Comparison of ENCODE assay signal across 8 cellular contexts in the genomic region with DNA sequence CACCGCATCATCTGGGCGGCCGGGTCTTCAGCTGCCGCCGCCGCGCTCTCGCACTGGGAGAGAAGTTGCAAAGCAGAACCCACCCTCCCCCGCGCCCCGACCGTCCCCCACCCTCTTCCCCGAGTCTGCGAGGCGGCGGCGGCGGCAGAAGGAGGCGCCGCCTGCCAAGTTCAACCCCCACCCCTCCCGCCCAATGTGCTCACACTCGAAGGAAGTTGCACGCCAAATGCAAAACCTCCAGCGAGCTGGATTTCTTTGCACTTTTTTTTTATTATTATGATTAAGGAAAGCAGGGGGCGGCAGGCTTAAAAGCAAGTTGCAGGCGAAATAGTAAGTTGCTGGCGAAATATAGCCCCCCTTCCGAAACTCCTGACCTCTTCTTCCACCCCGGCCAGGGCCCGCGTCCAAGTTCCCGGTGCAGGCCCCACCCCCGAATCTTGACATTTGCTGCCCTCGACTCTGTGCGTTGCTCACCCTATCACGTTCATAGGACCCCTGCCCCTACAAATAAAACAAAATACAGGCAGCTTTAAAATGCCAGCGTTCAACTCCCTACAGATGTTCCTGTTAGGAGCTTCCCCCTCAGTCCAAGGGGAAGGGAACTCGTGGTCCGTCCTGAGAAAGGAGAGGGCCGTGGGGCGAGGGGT. TPM values are rescaled to one million over a fixed set of nuclear protein-coding genes. Genes with fewer than 3 reads are reported as not detected.
A peak's percentile ranks its signal among the peaks of the same experiment; 100 is the strongest.
DNase-seq lines count a peak whose midpoint lies in the region; FAIRE-seq and TF ChIP-seq lines count a peak whose summit lies in the region.

No MANE protein-coding gene starts in this region.

- H3K36me3 ChIP-seq in ES-I3 (ENCODE audit: insufficient read depth, low read length) (no peaks in the 10 kb centered on the region), MG63 (peaks cover 19% of the 10 kb centered on the region), hepatocyte (replicated peaks; ENCODE audit: insufficient read depth, low read depth) (no peaks in the 10 kb centered on the region)

- peak; percentile 42 for DNase-seq in H54 (ENCODE audit: insufficient read length, low spot score)
- peak; percentile 98 for DNase-seq in MG63
- DNase-seq in T-helper 9 cell = peak; percentile 72
- DNase-seq in anterior cingulate cortex (lab: John Stamatoyannopoulos, UW) = peak in 54 of 58 donors; percentile 28 to 91 (median 78)
- DNase-seq in hepatocyte (ENCODE audit: low spot score) = no peak
- peak; percentile 81 for DNase-seq in renal cortical epithelial cell (ENCODE audit: low read depth)
- no peak for DNase-seq in HT-29 (ENCODE audit: low spot score)

- H3K9me3 ChIP-seq in ES-I3 (ENCODE audit: control insufficient read depth, insufficient read depth, low read length) (no peaks in the 10 kb centered on the region), MG63 (no peaks in the 10 kb centered on the region), hepatocyte (ENCODE audit: low read depth) (no peaks in the 10 kb centered on the region)

- FAIRE-seq in H54 (lab: Jason Lieb, UNC) = no peak

- peak overlapping the region; percentile 100 for H3K27ac ChIP-seq in hepatocyte

- H3K4me3 ChIP-seq in MG63 = peak overlapping the region; percentile 80
- peak overlapping the region; percentile 87 for H3K4me3 ChIP-seq in hepatocyte

- TF ChIP-seq POLR2A in H54 (IDR thresholded peaks at IDR 0.05; ENCODE audit: low read depth, low read length) = no peak

- peaks cover 12% of the 10 kb centered on the region; the same call in 1 of the 2 replicates for H3K4me1 ChIP-seq in ES-I3 (ENCODE audit: insufficient read depth, low read length)
- peaks cover 6% of the 10 kb centered on the region for H3K4me1 ChIP-seq in hepatocyte (ENCODE audit: insufficient read depth)

- H3K27me3 ChIP-seq in MG63 = no peaks in the 10 kb centered on the region
- H3K27me3 ChIP-seq in hepatocyte = no peaks in the 10 kb centered on the region

- peaks cover 22% of the 10 kb centered on the region for H4K20me1 ChIP-seq in hepatocyte (ENCODE audit: insufficient read depth, poor library complexity, severe bottlenecking)

- H3K79me2 ChIP-seq in hepatocyte = peaks cover 37% of the 10 kb centered on the region

- H2AFZ ChIP-seq in hepatocyte = peak overlapping the region; percentile 97

- peak; percentile 3 for TF ChIP-seq CTCF in hepatocyte (IDR thresholded peaks at IDR 0.05; ENCODE audit: poor library complexity)

- H3K4me2 ChIP-seq in hepatocyte = peak overlapping the region; percentile 96

- no peaks in the 10 kb centered on the region for H3K9me2 ChIP-seq in hepatocyte (replicated peaks; ENCODE audit: insufficient read depth)

- H3K9ac ChIP-seq in ES-I3 (ENCODE audit: low read depth, low read length) = peak overlapping the region; percentile 89

- 2% methylated on average over 20 of the region's 41 CpGs for WGBS in hepatocyte (ENCODE audit: low lambda C conversion rate, missing lambda C conversion rate)

RNA-seq across cellular contexts. Expression of a gene that starts 1.1 kb away (rescaled TPM):
- 45.6 and 50.8 TPM in 2 replicates for total RNA-seq in MG63 (2014; rRNA removed; shearing (Covaris generic); ENCODE audit: low replicate concordance)
- total RNA-seq in hepatocyte (53.2 and 60.5 TPM in 2 replicates), renal cortical epithelial cell (40.0 and 42.0 TPM in 2 replicates)
- polyA plus RNA-seq in hepatocyte = 41.0 and 55.4 TPM in 2 replicates
- total RNA-seq in HT-29 (2014; rRNA removed; shearing (Covaris generic)) = not detected in 2 replicates

Comparison
In these comparisons a context has a peak if more than half of its experiments do, and no peak if none do; other contexts are left out.
1. DNase-seq: peak in H54 (single experiment), MG63 (single experiment), T-helper 9 cell (single experiment), anterior cingulate cortex (54 of 58) and renal cortical epithelial cell (single experiment); none in hepatocyte (single experiment) and HT-29 (single experiment).
2. RNA of a gene that starts 1.1 kb away (total RNA-seq): 53.2 to 60.5 TPM in hepatocyte, 45.6 to 50.8 TPM in MG63 and 40.0 to 42.0 TPM in renal cortical epithelial cell; not detected in HT-29; every median in the first group is over 10 times any median in the second.